1 cellular context compared by ENCODE assay signal in genomic region chr3:100781311-100781710, GRCh38.
TF ChIP-seq lines count a peak whose summit lies in the region.

No MANE protein-coding gene starts in this region.

TF ChIP-seq in H1, 55 proteins besides CTCF, POLR2A, EP300 and RAD21:
- TF ChIP-seq EZH2 (IDR thresholded peaks at IDR 0.05; ENCODE audit: low read depth, low read length, severe bottlenecking) (no peak), GTF2F1 (IDR thresholded peaks at IDR 0.05; ENCODE audit: borderline replicate concordance, low read depth, low read length) (no peak), JUND (IDR thresholded peaks at IDR 0.05; ENCODE audit: low read length) (no peak), BRCA1 (IDR thresholded peaks at IDR 0.05; ENCODE audit: low read depth, low read length) (no peak), POU5F1 (IDR thresholded peaks at IDR 0.05; ENCODE audit: low read depth, low read length) (no peak)
